Comparison of ENCODE assay signal across 10 cellular contexts in the genomic region with DNA sequence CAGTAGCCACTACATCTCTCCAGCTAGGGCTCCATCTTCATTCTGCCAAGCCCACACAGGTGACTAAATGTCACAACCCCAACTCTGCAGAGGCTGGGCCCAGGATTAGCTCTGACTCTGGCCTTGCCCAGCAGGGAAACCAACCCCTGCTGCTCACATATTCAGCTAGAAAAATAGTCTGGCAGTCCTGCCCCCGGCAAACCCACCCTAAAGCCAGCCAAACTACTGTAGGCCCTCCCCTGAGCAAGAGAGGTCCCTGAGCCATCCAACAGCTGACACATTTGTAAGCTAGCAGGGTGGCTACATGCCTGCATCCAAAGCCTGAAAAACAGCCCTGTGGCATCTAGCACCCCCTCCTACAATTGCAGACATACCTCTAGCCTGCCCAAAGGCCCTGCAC. TPM values are rescaled to one million over a fixed set of nuclear protein-coding genes. Genes with fewer than 3 reads are reported as not detected.
"Had no signal": no experiment of that assay in that cellular context is flagged by ENCODE, and none has a peak within 500 bp of the region (broad histone marks: within the 10 kb centered on the region; RNA-seq: fewer than 3 reads in every experiment).

No MANE protein-coding gene starts in this region.

- ATAC-seq: HepG2 had no signal

- H3K9ac ChIP-seq: GM23248 had no signal

- H3K27ac ChIP-seq: GM23248, HL-60 had no signal

- H3K4me3 ChIP-seq: GM23248 had no signal

- DNase-seq: GM23248, GOT3, H7, HCEC 1CT, KBM-7 had no signal

- H2AFZ ChIP-seq: GM23248 had no signal

- H3K27me3 Mint-ChIP-seq: IgD-negative memory B cell had no signal

- H3K4me3 Mint-ChIP-seq: IgD-negative memory B cell had no signal

RNA-seq across cellular contexts. Expression of gene HAVCR2, which starts 11.3 kb away (rescaled TPM):
- total RNA-seq: GM23248 had no signal
- polyA plus RNA-seq: GM23248 had no signal

RNA-seq across cellular contexts. Expression of gene GARIN3, which starts 46.0 kb away (rescaled TPM):
- total RNA-seq: GM23248, H4, H7, HepG2, HT1080 had no signal
- polyA plus RNA-seq: GM23248, HepG2, IgD-negative memory B cell had no signal
